19 cellular contexts compared by ENCODE assay signal in the genomic region with DNA sequence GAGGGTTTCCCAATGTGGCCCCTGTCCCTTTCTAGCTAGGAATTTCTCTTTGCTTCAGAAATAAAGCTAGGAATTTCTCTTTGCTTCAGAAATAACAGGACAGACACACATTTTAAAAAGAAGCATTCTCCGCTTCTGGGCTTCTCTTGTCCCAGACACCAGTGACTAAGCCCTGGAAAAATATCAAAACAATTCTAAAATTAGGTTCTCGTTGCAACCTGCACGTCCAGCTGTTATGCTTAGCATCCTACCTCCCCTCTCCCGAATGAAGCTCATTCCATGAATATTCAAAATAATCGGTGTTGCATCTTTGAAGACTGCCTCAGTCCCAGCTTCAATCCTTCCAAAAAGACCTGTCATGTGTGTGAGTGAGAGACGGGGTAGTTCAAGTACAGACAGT. TPM values are rescaled to one million over a fixed set of nuclear protein-coding genes. Genes with fewer than 3 reads are reported as not detected.
"Had no signal": no experiment of that assay in that cellular context is flagged by ENCODE, and none has a peak within 500 bp of the region (broad histone marks: within the 10 kb centered on the region; RNA-seq: fewer than 3 reads in every experiment).

No MANE protein-coding gene starts in this region.

- H3K4me1 Mint-ChIP-seq: central memory CD8-positive, alpha-beta T cell; memory B cell; naive thymus-derived CD4-positive, alpha-beta T cell; stimulated activated effector memory CD8-positive, alpha-beta T cell treated with anti-CD3 and anti-CD28 coated beads, Interleukin-12 subunit alpha, Interleukin-12 subunit beta, amount 100 ng/mL, for 72 hours had no signal

- H3K36me3 Mint-ChIP-seq: memory B cell; naive thymus-derived CD4-positive, alpha-beta T cell; stimulated activated effector memory CD8-positive, alpha-beta T cell treated with anti-CD3 and anti-CD28 coated beads, Interleukin-12 subunit alpha, Interleukin-12 subunit beta, amount 100 ng/mL, for 72 hours had no signal

- DNase-seq: cortex of kidney; effector memory CD8-positive, alpha-beta T cell; head of caudate nucleus; kidney; naive thymus-derived CD4-positive, alpha-beta T cell; nephron progenitor cell; pancreas; right lobe of liver; stimulated activated CD4-positive, alpha-beta T cell treated with anti-CD3 and anti-CD28 coated beads, Interleukin-2, amount 100 ng/mL, for 24 hours; stimulated activated CD4-positive, alpha-beta T cell treated with anti-CD3 and anti-CD28 coated beads, Interleukin-4, amount 100 ng/mL, for 24 hours; stimulated activated naive CD4-positive, alpha-beta T cell treated with Interleukin-2 at 50 U/mL for 16 hours; stomach; upper lobe of left lung had no signal

- H3K27me3 ChIP-seq: pancreas, right lobe of liver, tibial nerve, upper lobe of left lung had no signal

- H3K36me3 ChIP-seq: neutrophil, pancreas, right lobe of liver, stomach, tibial nerve, upper lobe of left lung had no signal

- H3K4me1 ChIP-seq: pancreas, right lobe of liver, stomach, tibial nerve, upper lobe of left lung had no signal

- H3K4me3 Mint-ChIP-seq: central memory CD8-positive, alpha-beta T cell; effector memory CD8-positive, alpha-beta T cell; memory B cell; naive thymus-derived CD4-positive, alpha-beta T cell; nephron progenitor cell; stimulated activated effector memory CD8-positive, alpha-beta T cell treated with anti-CD3 and anti-CD28 coated beads, Interleukin-12 subunit alpha, Interleukin-12 subunit beta, amount 100 ng/mL, for 72 hours had no signal

- H3K9me3 ChIP-seq: neutrophil, pancreas, right lobe of liver, stomach, tibial nerve, upper lobe of left lung had no signal

- H3K4me3 ChIP-seq: lung, pancreas, right lobe of liver, stomach, tibial nerve, upper lobe of left lung had no signal

- H3K9me3 Mint-ChIP-seq: central memory CD8-positive, alpha-beta T cell; effector memory CD8-positive, alpha-beta T cell; memory B cell; naive thymus-derived CD4-positive, alpha-beta T cell; nephron progenitor cell; stimulated activated effector memory CD8-positive, alpha-beta T cell treated with anti-CD3 and anti-CD28 coated beads, Interleukin-12 subunit alpha, Interleukin-12 subunit beta, amount 100 ng/mL, for 72 hours had no signal

- H3K27ac Mint-ChIP-seq: effector memory CD8-positive, alpha-beta T cell; memory B cell; naive thymus-derived CD4-positive, alpha-beta T cell; nephron progenitor cell; stimulated activated effector memory CD8-positive, alpha-beta T cell treated with anti-CD3 and anti-CD28 coated beads, Interleukin-12 subunit alpha, Interleukin-12 subunit beta, amount 100 ng/mL, for 72 hours had no signal

- H3K27ac ChIP-seq: neutrophil, pancreas, right lobe of liver, stomach, tibial nerve, upper lobe of left lung had no signal

RNA-seq across cellular contexts. Expression of a gene that starts 45.6 kb away (rescaled TPM):
- polyA plus RNA-seq: naive thymus-derived CD4-positive, alpha-beta T cell had no signal
